8 cellular contexts compared by ENCODE assay signal in the genomic region with DNA sequence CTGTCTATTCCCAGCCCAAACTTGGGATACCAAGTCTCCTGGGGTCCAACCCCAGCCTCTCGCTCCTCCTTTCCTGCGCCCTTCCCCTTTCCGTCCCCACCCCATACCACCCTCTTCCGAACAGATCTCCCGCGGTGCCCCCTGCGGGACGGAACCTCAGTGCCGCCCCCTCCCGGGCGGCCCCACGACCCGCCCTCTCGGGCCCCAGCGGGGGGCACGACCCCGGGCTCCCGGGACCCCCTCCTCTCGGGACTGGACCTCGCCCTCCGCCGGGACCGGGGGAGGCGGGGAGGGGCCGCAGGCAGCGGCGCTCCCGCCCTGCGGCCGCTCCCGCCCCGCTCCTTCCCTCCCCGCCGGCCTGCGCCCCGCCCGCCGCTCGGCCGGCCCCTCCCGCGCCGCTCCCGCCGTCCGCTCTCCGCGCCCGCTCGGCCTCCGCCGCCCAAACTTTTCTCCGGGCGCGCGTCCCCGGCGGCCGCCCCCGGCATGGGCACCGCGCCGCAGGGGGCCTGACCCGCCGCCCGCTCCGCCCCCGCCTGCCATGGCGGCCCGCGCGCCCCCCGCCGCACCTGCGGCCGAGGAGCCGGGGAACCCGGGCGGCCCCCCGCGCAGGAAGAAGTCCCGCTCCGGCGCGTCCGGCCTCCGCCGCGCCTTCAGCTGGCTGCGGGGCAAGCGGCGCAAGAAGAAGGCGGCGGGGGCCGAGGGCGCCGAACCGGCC. TPM values are rescaled to one million over a fixed set of nuclear protein-coding genes. Genes with fewer than 3 reads are reported as not detected.
DNase-seq lines count a peak whose midpoint lies in the region; ATAC-seq and TF ChIP-seq lines count a peak whose summit lies in the region.

No MANE protein-coding gene starts in this region.

- peaks cover 6% of the 10 kb centered on the region for H3K79me2 ChIP-seq in trophoblast cell (ENCODE audit: control insufficient read depth, insufficient read depth, low read length, poor library complexity)

- peak; percentile 48 for TF ChIP-seq CTCF in A673 (conservative IDR thresholded peaks at IDR 0.05; ENCODE audit: low read depth, low read length)
- TF ChIP-seq CTCF in GM12874 (IDR thresholded peaks at IDR 0.05; ENCODE audit: insufficient read depth, low read depth, low read length) = 0 out of 2 replicates have a peak, but pooled peaks have one; percentile 16
- TF ChIP-seq CTCF in WERI-Rb-1 (IDR thresholded peaks at IDR 0.05; ENCODE audit: low read depth, low read length) = peak; percentile 60

- H3K18ac ChIP-seq in trophoblast cell (ENCODE audit: low read length) = peak overlapping the region; percentile 78

- POLR2A ChIA-PET in A673 (lab: Charles Lee; ENCODE audit: low non-redundant PET) = no interaction called here

- H3K4me1 ChIP-seq in A673 (ENCODE audit: insufficient read depth, low read length, poor library complexity, severe bottlenecking) (no peaks in the 10 kb centered on the region), trophoblast cell (ENCODE audit: control insufficient read depth in 1 of 2, insufficient read depth in 2 of 2, low read length in 2 of 2) (peaks cover 24 to 26% of the 10 kb centered on the region in 2 experiments)

- ATAC-seq in GM18505 (IDR thresholded peaks at IDR 0.05; ENCODE audit: unreplicated experiment) = no peak
- ATAC-seq in GM21528 (IDR thresholded peaks at IDR 0.05; ENCODE audit: low FRiP score, unreplicated experiment) = no peak

- H3K4me3 ChIP-seq in A673 (ENCODE audit: low read depth, low read length, poor library complexity, severe bottlenecking) (peak overlapping the region; percentile 59), WERI-Rb-1 (ENCODE audit: low read depth, low read length) (peak overlapping the region; percentile 68), trophoblast cell (ENCODE audit: low read depth, low read length) (peak overlapping the region; percentile 83)

- CTCF ChIA-PET in A673 (lab: Charles Lee) = no interaction called here

- intact Hi-C loops in A673 (cut with micrococcal nuclease; ENCODE audit: unreplicated experiment) = no loop called here

- H4K91ac ChIP-seq in trophoblast cell (ENCODE audit: low read depth, low read length) = peak overlapping the region; percentile 87

- peak overlapping the region; percentile 65 for H3K4ac ChIP-seq in trophoblast cell (ENCODE audit: low read depth, low read length)

- H3K23ac ChIP-seq in trophoblast cell (ENCODE audit: low read length) = no peak overlapping the region

- H3K27me3 ChIP-seq in A673 (replicated peaks; ENCODE audit: insufficient read depth, low read depth, low read length, poor library complexity) (no peaks in the 10 kb centered on the region), WERI-Rb-1 (ENCODE audit: insufficient read depth, low read depth, severe bottlenecking) (no peaks in the 10 kb centered on the region), trophoblast cell (ENCODE audit: insufficient read depth, low read length) (no peaks in the 10 kb centered on the region)

- H3K79me1 ChIP-seq in trophoblast cell (ENCODE audit: low read length) = peaks cover 6% of the 10 kb centered on the region

- TF ChIP-seq POLR2A in GM18505 (IDR thresholded peaks at IDR 0.05; ENCODE audit: borderline replicate concordance, extremely low read depth, insufficient read depth, insufficient read length) = no peak

- no peaks in the 10 kb centered on the region for H3K9me3 ChIP-seq in A673 (ENCODE audit: low read depth, low read length, poor library complexity, severe bottlenecking)
- no peaks in the 10 kb centered on the region for H3K9me3 ChIP-seq in WERI-Rb-1 (ENCODE audit: severe bottlenecking)
- no peaks in the 10 kb centered on the region for H3K9me3 ChIP-seq in trophoblast cell (ENCODE audit: insufficient read depth, low read depth, low read length)

- peak overlapping the region; percentile 68 for H3K9ac ChIP-seq in trophoblast cell (ENCODE audit: low read length)

- H2AK5ac ChIP-seq in trophoblast cell (ENCODE audit: low read length) = no peak overlapping the region

- no TSS peak for BruUV-seq in A673 (replicated peaks; lab: Mats Ljungman, UMichigan)

- DNase-seq in A673 (ENCODE audit: low spot score) (no peak), WERI-Rb-1 (peak; percentile 43), glomerular visceral epithelial cell (ENCODE audit: extremely low spot score) (peak; percentile 33), trophoblast cell (peak in 1 of 2 donors; percentile 34), NK-92 (lab: John Stamatoyannopoulos, UW; ENCODE audit: unreplicated experiment) (no peak)

- peak overlapping the region; percentile 76 for H4K8ac ChIP-seq in trophoblast cell (ENCODE audit: low read depth, low read length)

- peak overlapping the region; percentile 72 for H3K14ac ChIP-seq in trophoblast cell (ENCODE audit: low read length)

- peak overlapping the region; percentile 42 for H2BK5ac ChIP-seq in trophoblast cell (ENCODE audit: low read depth, low read length, poor library complexity)

- peak overlapping the region; percentile 67 for H2BK120ac ChIP-seq in trophoblast cell (ENCODE audit: insufficient read depth, low read length, poor library complexity)

- no peak overlapping the region for H3K27ac ChIP-seq in A673 (ENCODE audit: low read depth, low read length, poor library complexity, severe bottlenecking)
- H3K27ac ChIP-seq in WERI-Rb-1 = peak overlapping the region; percentile 74
- H3K27ac ChIP-seq in trophoblast cell (ENCODE audit: low read depth, low read length) = peak overlapping the region; percentile 58

- H3K4me2 ChIP-seq in trophoblast cell (ENCODE audit: low read length) = peak overlapping the region; percentile 73

- H3K36me3 ChIP-seq in A673 (ENCODE audit: insufficient read depth, low read length, poor library complexity, severe bottlenecking) (no peaks in the 10 kb centered on the region), WERI-Rb-1 (no peaks in the 10 kb centered on the region; the same call in 1 of the 2 replicates), trophoblast cell (ENCODE audit: control insufficient read depth in 1 of 2, insufficient read depth in 2 of 2, low read length in 2 of 2) (no peaks in the 10 kb centered on the region)

- peak overlapping the region; percentile 10 for H4K12ac ChIP-seq in trophoblast cell (ENCODE audit: low read depth, low read length)

- H2BK12ac ChIP-seq in trophoblast cell (ENCODE audit: low read length) = peak overlapping the region; percentile 17

- no CpG with 5 or more reads among the region's 98 CpGs for WGBS in trophoblast cell (ENCODE audit: extremely low coverage, insufficient coverage, insufficient read length)

- H2AFZ ChIP-seq in trophoblast cell (ENCODE audit: insufficient read depth, low read length, poor library complexity) = peak overlapping the region; percentile 78

RNA-seq across cellular contexts. Expression of gene SYNC, which starts 39.0 kb away (rescaled TPM):
- 0.71 TPM in 1 of 2 replicates, not detected in the other for total RNA-seq in A673 (2021)
- polyA plus RNA-seq in trophoblast cell (2013) = 2.2 and 2.3 TPM in 2 replicates

Comparison
In these comparisons a context has a peak if more than half of its experiments do, and no peak if none do; other contexts are left out.
1. DNase-seq: peak in WERI-Rb-1 (single experiment) and glomerular visceral epithelial cell (single experiment); none in A673 (single experiment) and NK-92 (single experiment).
2. Peak in every context shown above with its lines, with median percentiles within 50 percentile points of each other: H3K4me3 ChIP-seq and CTCF ChIP-seq.